8 cellular contexts compared by ENCODE assay signal in the genomic region with DNA sequence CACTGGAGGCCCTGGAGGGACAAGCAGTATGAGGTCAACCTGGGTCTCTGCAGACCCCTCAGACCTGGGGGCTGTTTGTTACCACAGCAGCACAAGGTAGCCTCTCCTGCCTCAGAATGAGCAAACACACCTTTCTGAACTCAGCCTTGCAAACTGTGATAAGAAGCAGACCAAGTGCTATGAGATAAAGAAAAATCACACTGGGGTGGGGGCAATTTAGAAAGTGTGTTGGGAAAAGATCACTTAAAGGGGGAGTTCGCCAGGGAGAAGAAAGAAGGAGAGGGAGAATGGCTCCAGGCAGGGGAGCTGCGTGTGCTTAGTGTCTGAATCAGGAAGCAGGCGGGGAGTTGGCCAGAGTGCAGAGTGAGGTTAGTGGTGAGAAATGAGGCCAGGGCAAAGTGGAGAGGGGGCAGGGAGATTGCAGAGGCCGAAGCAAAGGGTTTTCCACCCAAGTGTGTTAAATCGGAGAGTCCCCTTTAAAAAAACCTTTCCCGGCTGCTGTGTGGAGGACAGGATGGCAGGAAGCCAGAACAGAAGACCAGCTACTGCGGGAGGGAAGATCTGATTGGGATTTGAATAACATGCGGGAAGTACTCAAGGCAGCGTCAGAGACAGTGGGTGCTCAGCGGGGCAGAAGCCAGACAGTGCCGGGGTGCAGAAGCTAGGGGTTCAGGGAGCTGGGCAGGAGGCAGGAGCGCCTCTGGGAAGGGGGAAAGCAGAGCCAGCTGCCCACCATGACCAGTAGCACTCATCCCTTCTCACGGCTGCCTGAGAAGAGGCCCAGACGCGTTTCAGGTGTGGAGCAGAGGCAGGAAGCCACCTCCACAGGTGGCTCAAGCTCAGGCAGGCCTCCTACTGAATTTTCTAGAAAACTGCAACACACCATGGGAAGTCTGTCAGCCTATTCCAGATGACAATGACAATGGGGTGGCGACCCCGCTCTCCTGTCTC. TPM values are rescaled to one million over a fixed set of nuclear protein-coding genes. Genes with fewer than 3 reads are reported as not detected.
A peak's percentile ranks its signal among the peaks of the same experiment; 100 is the strongest.
DNase-seq lines count a peak whose midpoint lies in the region; ATAC-seq and TF ChIP-seq lines count a peak whose summit lies in the region.

No MANE protein-coding gene starts in this region.

- peak overlapping the region; percentile 82 for H3K27ac ChIP-seq in CD4-positive, alpha-beta memory T cell (ENCODE audit: low read depth, low read length)
- H3K27ac ChIP-seq in GM23248 = peak overlapping the region; percentile 91
- no peak overlapping the region for H3K27ac ChIP-seq in aorta (ENCODE audit: low read depth in 1 of 2, low read length in 2 of 2)

- CTCF ChIA-PET in CD4-positive, alpha-beta memory T cell (lab: Charles Lee; ENCODE audit: partially characterized antibody) = interaction anchor here (0.5 to 2.5 kb wide), 14 partner anchors 11 to 425 kb away, joined by 3 to 28 read pairs (median 4); partner anchors contain the start of gene FITM2

- WGBS in GM23248 (ENCODE audit: low coverage in 1 of 2, low lambda C conversion rate in 2 of 2, missing lambda C conversion rate in 2 of 2), 2 experiments = 19 to 25% methylated on average over 17 of the region's 17 CpGs
- WGBS in aorta, 2 donors = 37% methylated on average over 17 of the region's 17 CpGs

- H3K4me1 ChIP-seq in CD4-positive, alpha-beta memory T cell (ENCODE audit: insufficient read depth, low read length) = peaks cover 68% of the 10 kb centered on the region
- peaks cover 31% of the 10 kb centered on the region for H3K4me1 ChIP-seq in GM23248 (ENCODE audit: insufficient read depth)
- H3K4me1 ChIP-seq in aorta (ENCODE audit: control insufficient read depth in 1 of 2, insufficient read depth in 2 of 2, low read length in 2 of 2) = no peaks in the 10 kb centered on the region

- peaks cover 16 to 20% of the 10 kb centered on the region in 2 donors for H3K36me3 Mint-ChIP-seq in CD4-positive, alpha-beta memory T cell
- peaks cover 4 to 19% (median 11%) of the 10 kb centered on the region in 3 donors for H3K36me3 Mint-ChIP-seq in naive thymus-derived CD8-positive, alpha-beta T cell

- no peaks in the 10 kb centered on the region for H4K20me1 ChIP-seq in GM23248 (ENCODE audit: insufficient read depth)

- H3K4me3 ChIP-seq in CD4-positive, alpha-beta memory T cell (ENCODE audit: low read length in 2 of 2) = peak overlapping the region; percentile 1 to 17
- H3K4me3 ChIP-seq in GM23248 = peak overlapping the region; percentile 41
- H3K4me3 ChIP-seq in fibroblast of mammary gland (ENCODE audit: control insufficient read depth, low read depth, low read length) = no peak overlapping the region
- H3K4me3 ChIP-seq in aorta (ENCODE audit: low read length in 2 of 2) = no peak overlapping the region

- H3K27ac Mint-ChIP-seq in CD4-positive, alpha-beta memory T cell = peak overlapping the region; percentile 94 to 99 (median 96)
- peak overlapping the region; percentile 91 to 100 (median 96) for H3K27ac Mint-ChIP-seq in naive thymus-derived CD8-positive, alpha-beta T cell

- H3F3A ChIP-seq in GM23248 (ENCODE audit: insufficient read depth) = peaks cover 9% of the 10 kb centered on the region; the same call in 1 of the 2 replicates

- TF ChIP-seq CTCF in fibroblast of mammary gland (conservative IDR thresholded peaks at IDR 0.05; ENCODE audit: control insufficient read depth, insufficient read depth, low read depth, low read length) = no peak

- peak overlapping the region; percentile 71 for H3K9ac ChIP-seq in GM23248

- no peaks in the 10 kb centered on the region for H3K27me3 ChIP-seq in CD4-positive, alpha-beta memory T cell (ENCODE audit: insufficient read depth, low read length)
- H3K27me3 ChIP-seq in GM23248 (replicated peaks; ENCODE audit: insufficient read depth) = no peaks in the 10 kb centered on the region
- H3K27me3 ChIP-seq in aorta (ENCODE audit: control insufficient read depth in 1 of 2, insufficient read depth in 2 of 2, low read length in 1 of 2) = no peaks in the 10 kb centered on the region

- no peaks in the 10 kb centered on the region for H3K9me2 ChIP-seq in GM23248 (ENCODE audit: insufficient read depth)

- peak overlapping the region; percentile 36 to 87 (median 68) for H3K4me3 Mint-ChIP-seq in CD4-positive, alpha-beta memory T cell
- H3K4me3 Mint-ChIP-seq in naive thymus-derived CD8-positive, alpha-beta T cell = peak overlapping the region; percentile 38 to 83 (median 67)

- H3K27me3 Mint-ChIP-seq in CD4-positive, alpha-beta memory T cell = no peaks in the 10 kb centered on the region
- no peaks in the 10 kb centered on the region for H3K27me3 Mint-ChIP-seq in naive thymus-derived CD8-positive, alpha-beta T cell

- peak in 4 of 5 donors; percentile 34 to 53 (median 39) for DNase-seq in CD4-positive, alpha-beta memory T cell
- DNase-seq in GM23248 (peak; percentile 87), NCI-H2227 treated with DMSO at 0.1 percent for 48 hours (lab: John Stamatoyannopoulos, UW) (peak; percentile 44), fibroblast of mammary gland (ENCODE audit: low read depth) (peak; percentile 90), aorta (peak; percentile 80 to 82)
- DNase-seq in activated CD8-positive, alpha-beta memory T cell treated with anti-CD3 and anti-CD28 coated beads, Interleukin-2, amount 50 U/mL, for 48 hours = peak; percentile 65
- peak in 5 of 10 donors; percentile 16 to 49 (median 39) for DNase-seq in naive thymus-derived CD8-positive, alpha-beta T cell

- peak overlapping the region; percentile 66 for H2AFZ ChIP-seq in GM23248

- H3K79me2 ChIP-seq in GM23248 (ENCODE audit: insufficient read depth) = no peaks in the 10 kb centered on the region

- H3K36me3 ChIP-seq in CD4-positive, alpha-beta memory T cell (ENCODE audit: insufficient read depth, low read length) = no peaks in the 10 kb centered on the region
- no peaks in the 10 kb centered on the region for H3K36me3 ChIP-seq in GM23248 (ENCODE audit: low read depth)
- H3K36me3 ChIP-seq in aorta (ENCODE audit: control insufficient read depth in 1 of 2, insufficient read depth in 2 of 2, low read length in 1 of 2) = no peaks in the 10 kb centered on the region

- no peaks in the 10 kb centered on the region for H3K9me3 ChIP-seq in CD4-positive, alpha-beta memory T cell (ENCODE audit: control insufficient read depth in 1 of 2, low read length in 2 of 2)
- H3K9me3 ChIP-seq in GM23248 (ENCODE audit: low read depth) = no peaks in the 10 kb centered on the region
- no peaks in the 10 kb centered on the region for H3K9me3 ChIP-seq in aorta (ENCODE audit: control insufficient read depth, low read length)

- ATAC-seq in naive thymus-derived CD8-positive, alpha-beta T cell = peak; percentile 43 to 48
- ATAC-seq in aorta (ENCODE audit: low FRiP score) (peak; percentile 61), GM19455 (IDR thresholded peaks at IDR 0.05; ENCODE audit: unreplicated experiment) (no peak)

- peaks cover 0 to 2% (median 0%) of the 10 kb centered on the region in 8 donors for H3K9me3 Mint-ChIP-seq in CD4-positive, alpha-beta memory T cell
- no peaks in the 10 kb centered on the region for H3K9me3 Mint-ChIP-seq in naive thymus-derived CD8-positive, alpha-beta T cell

- peak overlapping the region; percentile 64 for H3K4me2 ChIP-seq in GM23248 (ENCODE audit: unreplicated experiment)

- intact Hi-C loops in CD4-positive, alpha-beta memory T cell (cut with micrococcal nuclease) = loop anchor here (1.0 to 10.0 kb wide), 4 partner anchors 9 to 428 kb away; partner anchors contain the start of genes ADA and OSER1
- intact Hi-C loops in aorta (cut with DNase I) = no loop called here

- in situ Hi-C loops in GM23248 (cut with MboI) = no loop called here

- POLR2A ChIA-PET in CD4-positive, alpha-beta memory T cell (lab: Charles Lee; ENCODE audit: partially characterized antibody) = interaction anchor here (0.6 to 4.7 kb wide), 19 partner anchors 8 to 432 kb away, joined by 3 to 44 read pairs (median 4); partner anchors contain the start of genes ADA, SERINC3 and TTPAL
- POLR2A ChIA-PET in naive thymus-derived CD8-positive, alpha-beta T cell (lab: Charles Lee) = interaction anchor here (0.6 to 6.6 kb wide), 13 partner anchors 8 to 106 kb away, joined by 3 to 84 read pairs (median 4); partner anchors contain the start of gene ADA

- H3K4me1 Mint-ChIP-seq in CD4-positive, alpha-beta memory T cell = peaks cover 54 to 80% (median 67%) of the 10 kb centered on the region in 4 donors
- H3K4me1 Mint-ChIP-seq in naive thymus-derived CD8-positive, alpha-beta T cell = peaks cover 45 to 78% (median 71%) of the 10 kb centered on the region in 4 donors

RNA-seq across cellular contexts. Expression of gene ADA, which starts 9.0 kb away (rescaled TPM):
- total RNA-seq in CD4-positive, alpha-beta memory T cell = 10 to 100 TPM; 28.4 to 31.0 TPM
- 10 to 100 TPM; 48.6 to 64.3 TPM for polyA plus RNA-seq in CD4-positive, alpha-beta memory T cell
- total RNA-seq in GM23248 (2014; rRNA removed; shearing (Covaris generic)) = 7.0 and 8.6 TPM in 2 replicates
- polyA plus RNA-seq in GM23248 (2016; fragmentation: Nextera tagmentation; extraction: Ambion mirVana) = 17.5 and 19.3 TPM in 2 replicates
- 10 to 100 TPM; 24.1 to 24.2 TPM for total RNA-seq in naive thymus-derived CD8-positive, alpha-beta T cell
- polyA plus RNA-seq in naive thymus-derived CD8-positive, alpha-beta T cell = 10 to 100 TPM; 31.2 to 47.1 (median 38.2) TPM
- 10 to 100 TPM in 1 of 2 donors, 1 to 10 TPM in 1; 6.1 to 16.4 TPM for total RNA-seq in aorta
- 10 to 100 TPM in 1 of 2 donors, 1 to 10 TPM in 1; 2.8 to 15.3 TPM for polyA plus RNA-seq in aorta

Comparison
In these comparisons a context has a peak if more than half of its experiments do, and no peak if none do; other contexts are left out.
1. H3K27ac ChIP-seq: peak in CD4-positive, alpha-beta memory T cell (single experiment) and GM23248 (single experiment); none in aorta (0 of 2).
2. H3K4me3 ChIP-seq: peak in CD4-positive, alpha-beta memory T cell (2 of 2) and GM23248 (single experiment); none in fibroblast of mammary gland (single experiment) and aorta (0 of 2).